8 cellular contexts compared by ENCODE assay signal in genomic region chr10:22002531-22003110, GRCh38. TPM values are rescaled to one million over a fixed set of nuclear protein-coding genes. Genes with fewer than 3 reads are reported as not detected.
A peak's percentile ranks its signal among the peaks of the same experiment; 100 is the strongest.
DNase-seq lines count a peak whose midpoint lies in the region; ATAC-seq, FAIRE-seq and TF ChIP-seq lines count a peak whose summit lies in the region.

No MANE protein-coding gene starts in this region.

- ATAC-seq in HCT116 (peak; percentile 9; the same call in 1 of the 2 replicates), K562 (peak; percentile 56)
- peak; percentile 27 for ATAC-seq in stimulated activated memory B cell treated with anti-CD40 and anti-IgM and Interleukin-4, amounts not matched to agents 10 μg/mL and 1 μg/mL and 100 μg/mL, for 72 hours

- H3K27me3 ChIP-seq in HCT116 (ENCODE audit: insufficient read depth, low read length) (no peaks in the 10 kb centered on the region), K562 (ENCODE audit: control insufficient read depth in 2 of 2, insufficient read depth in 2 of 2, low read length in 2 of 2) (no peaks in the 10 kb centered on the region), keratinocyte (ENCODE audit: control insufficient read depth, extremely low read depth, insufficient read depth, low read length) (no peaks in the 10 kb centered on the region)

- no peak for TF ChIP-seq EP300 in K562 (IDR thresholded peaks at IDR 0.05; ENCODE audit: low read length)

- FAIRE-seq in K562 (lab: Jason Lieb, UNC), result no peak
- FAIRE-seq in keratinocyte (lab: Jason Lieb, UNC), result no peak

- BruUV-seq in HCT116 (replicated peaks; lab: Mats Ljungman, UMichigan) (no TSS peak), K562 (replicated peaks; lab: Mats Ljungman, UMichigan) (no TSS peak)

- H3K9me1 ChIP-seq in K562 (ENCODE audit: control insufficient read depth, insufficient read depth, low read length) (no peaks in the 10 kb centered on the region), keratinocyte (ENCODE audit: control insufficient read depth, extremely low read depth, insufficient read depth, low read length) (no peaks in the 10 kb centered on the region)

- RAD21 ChIA-PET in HCT116 (lab: Charles Lee; ENCODE audit: low non-redundant PET in 1 of 2, low total read pairs in 2 of 2, uncharacterized antibody in 2 of 2, unreplicated experiment in 2 of 2), result no interaction called here

- H3K27ac Mint-ChIP-seq in stimulated activated memory B cell treated with anti-CD40 and anti-IgM and Interleukin-4, amounts not matched to agents 10 μg/mL and 1 μg/mL and 100 μg/mL, for 72 hours, result peak overlapping the region; percentile 69

- H2AFZ ChIP-seq in HCT116 (ENCODE audit: low read depth, low read length, poor library complexity, severe bottlenecking) (no peak overlapping the region), K562 (ENCODE audit: low read depth, low read length) (peak overlapping the region; percentile 68; the same call in 1 of the 2 replicates), keratinocyte (ENCODE audit: control insufficient read depth, low read length) (peak overlapping the region; percentile 75)

- H3K9ac ChIP-seq in HCT116 (ENCODE audit: low read length) (peak overlapping the region; percentile 74), K562 (ENCODE audit: insufficient read depth in 1 of 2, low read depth in 2 of 2, low read length in 2 of 2) (peak overlapping the region; percentile 86 to 98), keratinocyte (ENCODE audit: control insufficient read depth, extremely low read depth, insufficient read depth, low read length) (peak overlapping the region; percentile 79)

- H3K36me3 ChIP-seq in HCT116 (ENCODE audit: control insufficient read depth in 1 of 2, insufficient read depth in 2 of 2, low read length in 2 of 2) (no peaks in the 10 kb centered on the region), K562 (ENCODE audit: control insufficient read depth, insufficient read depth, low read length) (no peaks in the 10 kb centered on the region; the same call in 2 of the 3 replicates), keratinocyte (ENCODE audit: control insufficient read depth in 2 of 2, extremely low read depth in 1 of 2, insufficient read depth in 2 of 2, low read length in 2 of 2) (no peaks in the 10 kb centered on the region)

- peaks cover 8 to 15% of the 10 kb centered on the region in 2 experiments; a peak in 3 of 4 replicates for H3K4me1 ChIP-seq in HCT116 (ENCODE audit: control insufficient read depth in 1 of 2, insufficient read depth in 2 of 2, low read length in 2 of 2)
- H3K4me1 ChIP-seq in K562 (replicated peaks in 1 of 2; ENCODE audit: control insufficient read depth in 2 of 2, insufficient read depth in 2 of 2, low read length in 2 of 2), result peaks cover 8 to 21% of the 10 kb centered on the region in 2 experiments
- peaks cover 13% of the 10 kb centered on the region for H3K4me1 ChIP-seq in keratinocyte (ENCODE audit: control insufficient read depth, extremely low read depth, insufficient read depth, low read length)

- H3K4me1 Mint-ChIP-seq in stimulated activated memory B cell treated with anti-CD40 and anti-IgM and Interleukin-4, amounts not matched to agents 10 μg/mL and 1 μg/mL and 100 μg/mL, for 72 hours, result peaks cover 43% of the 10 kb centered on the region

- dilution Hi-C loops in keratinocyte (cut with MboI; ENCODE audit: extremely low pct_ligation_motif_present, low sequenced_read_pairs), result no loop called here

- CTCF ChIA-PET in HCT116 (lab: Charles Lee), result interaction anchor here (1.1 to 1.4 kb wide), 2 partner anchors 9 to 506 kb away, joined by 3 to 7 read pairs; no protein-coding TSS in a partner anchor
- CTCF ChIA-PET in K562 (lab: Yijun Ruan, JAX; ENCODE audit: low intra/inter-chr PET ratio), result no interaction called here

- H3K27me3 Mint-ChIP-seq in stimulated activated memory B cell treated with anti-CD40 and anti-IgM and Interleukin-4, amounts not matched to agents 10 μg/mL and 1 μg/mL and 100 μg/mL, for 72 hours, result peaks cover 9% of the 10 kb centered on the region

- intact Hi-C loops in HCT116 (cut with micrococcal nuclease), result loop anchor here (5.0 to 10.0 kb wide), 4 partner anchors 245 to 822 kb away; partner anchors contain the start of gene BMI1
- intact Hi-C loops in K562 (cut with micrococcal nuclease), result loop anchor here (5.0 kb wide), 1 partner anchor 130 kb away; no protein-coding TSS in a partner anchor

- 1% methylated on average over 14 of the region's 17 CpGs for WGBS in K562 (ENCODE audit: insufficient coverage, low coverage, missing lambda C conversion rate)

- no peak for TF ChIP-seq RAD21 in HCT116 (IDR thresholded peaks at IDR 0.05; ENCODE audit: low read depth)
- no peak for TF ChIP-seq RAD21 in K562 (CRISPR knock-in tag; conservative IDR thresholded peaks at IDR 0.05 in 1 of 2, IDR thresholded peaks at IDR 0.05 in 1 of 2)

- POLR2A ChIA-PET in HCT116 (lab: Charles Lee) (no interaction called here), K562 (lab: Yijun Ruan, JAX) (interaction anchor here (0.6 to 3.4 kb wide), 13 partner anchors 9 to 568 kb away, joined by 3 to 15 read pairs (median 3); no protein-coding TSS in a partner anchor)

- DNase-seq in activated T-cell treated with anti-CD3 and anti-CD28 coated beads for 24 hours (ENCODE audit: low read depth) (peak; percentile 15), HCT116 (ENCODE audit: low read depth, low spot score) (no peak), NAMALWA (ENCODE audit: low spot score) (peak; percentile 64), K562 (ENCODE audit: extremely low read depth in 1 of 4, low spot score in 3 of 4) (peak in 1 of 4 experiments; percentile 56), keratinocyte (ENCODE audit: low read depth, low spot score) (no peak), NCI-H524 treated with DMSO at 0.1 percent for 48 hours (lab: John Stamatoyannopoulos, UW) (no peak)
- DNase-seq in activated T-cell treated with anti-CD3 and anti-CD28 coated beads, Interleukin-2, amount 50 U/mL, for 1 hour, result no peak

- in situ Hi-C loops in K562 (cut with MboI), result loop anchor here (10.0 kb wide), 1 partner anchor 1062 kb away; no protein-coding TSS in a partner anchor

- H3K79me2 ChIP-seq in HCT116 (ENCODE audit: insufficient read depth, low read length) (peaks cover 48% of the 10 kb centered on the region), K562 (ENCODE audit: control insufficient read depth, insufficient read depth, low read length) (peaks cover 53% of the 10 kb centered on the region), keratinocyte (ENCODE audit: control insufficient read depth, insufficient read depth, low read length) (peaks cover 27% of the 10 kb centered on the region)

- no peaks in the 10 kb centered on the region for H4K20me1 ChIP-seq in HCT116 (ENCODE audit: insufficient read depth)
- H4K20me1 ChIP-seq in K562 (replicated peaks; ENCODE audit: control insufficient read depth, insufficient read depth, low read length), result no peaks in the 10 kb centered on the region
- H4K20me1 ChIP-seq in keratinocyte (ENCODE audit: control insufficient read depth, extremely low read depth, insufficient read depth, low read length), result no peaks in the 10 kb centered on the region

- H3K9me2 ChIP-seq in HCT116 (ENCODE audit: insufficient read depth), result no peaks in the 10 kb centered on the region

- TF ChIP-seq POLR2A in HCT116 (IDR thresholded peaks at IDR 0.05; ENCODE audit: borderline replicate concordance, extremely low read depth, insufficient read depth, insufficient read length) (no peak), K562 (conservative IDR thresholded peaks at IDR 0.05) (no peak)

- TF ChIP-seq CTCF in HCT116 (IDR thresholded peaks at IDR 0.05 in 2 of 3, conservative IDR thresholded peaks at IDR 0.05 in 1 of 3; ENCODE audit: borderline replicate concordance in 1 of 3, insufficient read depth in 1 of 3, low read depth in 2 of 3, low read length in 2 of 3) (no peak), K562 (IDR thresholded peaks at IDR 0.05 in 2 of 3, conservative IDR thresholded peaks at IDR 0.05 in 1 of 3; ENCODE audit: insufficient read depth in 2 of 3, low read depth in 1 of 3, low read length in 3 of 3) (no peak), keratinocyte (optimal IDR thresholded peaks at IDR 0.05 in 1 of 3, IDR thresholded peaks at IDR 0.05 in 1 of 3, conservative IDR thresholded peaks at IDR 0.05 in 1 of 3; ENCODE audit: extremely low read depth in 1 of 3, insufficient read depth in 2 of 3, low read length in 3 of 3) (no peak)

- peak overlapping the region; percentile 79 to 82 for H3K4me3 ChIP-seq in HCT116 (replicated peaks in 1 of 2; ENCODE audit: low read depth in 1 of 2, low read length in 2 of 2)
- H3K4me3 ChIP-seq in K562, result peak overlapping the region; percentile 85
- peak overlapping the region; percentile 81 to 92 (median 91) for H3K4me3 ChIP-seq in keratinocyte (ENCODE audit: control insufficient read depth in 2 of 3, extremely low read depth in 1 of 3, insufficient read depth in 2 of 3, low read depth in 1 of 3, low read length in 3 of 3)

- H3K4me2 ChIP-seq in HCT116 (ENCODE audit: low read length), result peak overlapping the region; percentile 88
- H3K4me2 ChIP-seq in K562 (ENCODE audit: insufficient read depth, low read length), result peak overlapping the region; percentile 92
- peak overlapping the region; percentile 96 for H3K4me2 ChIP-seq in keratinocyte (ENCODE audit: control insufficient read depth, extremely low read depth, insufficient read depth, low read depth, low read length)

- H3K9me3 ChIP-seq in HCT116 (ENCODE audit: control insufficient read depth in 1 of 2, insufficient read depth in 1 of 2, low read depth in 1 of 2, low read length in 2 of 2) (no peaks in the 10 kb centered on the region; a peak in 1 of 4 replicates), K562 (replicated peaks; ENCODE audit: control insufficient read depth, insufficient read depth, low read depth, low read length) (no peaks in the 10 kb centered on the region), keratinocyte (ENCODE audit: control insufficient read depth, low read depth, low read length) (no peaks in the 10 kb centered on the region)

- H3K36me3 Mint-ChIP-seq in stimulated activated memory B cell treated with anti-CD40 and anti-IgM and Interleukin-4, amounts not matched to agents 10 μg/mL and 1 μg/mL and 100 μg/mL, for 72 hours, result peaks cover 8% of the 10 kb centered on the region

- no peaks in the 10 kb centered on the region for H3K9me3 Mint-ChIP-seq in stimulated activated memory B cell treated with anti-CD40 and anti-IgM and Interleukin-4, amounts not matched to agents 10 μg/mL and 1 μg/mL and 100 μg/mL, for 72 hours

- H3K27ac ChIP-seq in HCT116 (ENCODE audit: low read depth, low read length) (peak overlapping the region; percentile 73), K562 (ENCODE audit: extremely low read depth, low read depth, low read length) (peak overlapping the region; percentile 87), keratinocyte (ENCODE audit: control insufficient read depth, insufficient read depth, low read length) (peak overlapping the region; percentile 67)

- H3K4me3 Mint-ChIP-seq in stimulated activated memory B cell treated with anti-CD40 and anti-IgM and Interleukin-4, amounts not matched to agents 10 μg/mL and 1 μg/mL and 100 μg/mL, for 72 hours, result peak overlapping the region; percentile 82

RNA-seq across cellular contexts. Expression of gene DNAJC1, which starts 0.9 kb away (rescaled TPM):
- total RNA-seq in HCT116 (2021; ENCODE audit: unreplicated experiment) (17.9 TPM), K562 (2014; rRNA removed) (57.7 and 77.6 TPM in 2 replicates), K562 (2014; rRNA removed; fragmentation: Illumina TruSeq; extraction: Trizol) (40.3 and 46.3 TPM in 2 replicates), K562 (2015; rRNA removed; fragmentation: Illumina TruSeq; extraction: Trizol) (43.7 and 47.5 TPM in 2 replicates), K562 (2021) (36.4 and 39.6 TPM in 2 replicates)
- 14.4 and 18.2 TPM in 2 replicates for polyA plus RNA-seq in HCT116 (2012)
- 29.4 and 61.1 TPM in 2 replicates for total RNA-seq in K562 (2011; cell fraction: chromatin; rRNA removed; ENCODE audit: low replicate concordance)
- total RNA-seq in K562 (2011; cell fraction: nucleolus; rRNA removed), result 34.9 and 39.7 TPM in 2 replicates
- 35.4 and 45.9 TPM in 2 replicates for total RNA-seq in K562 (2011; cell fraction: nucleoplasm; rRNA removed)
- polyA plus RNA-seq in K562 (2011; rRNA removed) (57.6 and 63.4 TPM in 2 replicates), K562 (2014; fragmentation: Illumina TruSeq; extraction: Trizol) (39.7 and 52.9 TPM in 2 replicates), K562 (2014; fragmentation: Nextera tagmentation; extraction: Ambion mirVana) (1 to 10 TPM; 5.4 to 6.5 TPM), K562 (2014; rRNA removed) (45.4 and 60.6 TPM in 2 replicates), keratinocyte (16.0 to 35.7 TPM (median 24.8 TPM) in 3 replicates)
- 21.2 and 30.8 TPM in 2 replicates for polyA plus RNA-seq in K562 (2011; cell fraction: cytosol; rRNA removed)
- polyA plus RNA-seq in K562 (2011; cell fraction: nucleus; rRNA removed), result 23.2 and 30.1 TPM in 2 replicates
- polyA plus RNA-seq in K562 (2012), result 30.9 and 42.9 TPM in 2 replicates
- 44.3 and 45.7 TPM in 2 replicates for polyA minus RNA-seq in K562 (2011; rRNA and poly(A)+ RNA removed)
- 18.0 and 26.0 TPM in 2 replicates for polyA minus RNA-seq in K562 (2011; cell fraction: cytosol; rRNA and poly(A)+ RNA removed)
- 39.7 and 46.4 TPM in 2 replicates for polyA minus RNA-seq in K562 (2011; cell fraction: nucleus; rRNA and poly(A)+ RNA removed)
- polyA plus RNA-seq in keratinocyte (2011; ENCODE audit: low read depth), result 83.3 TPM
- polyA plus RNA-seq in keratinocyte (2011; cell fraction: cytosol; rRNA removed), result 15.4 and 15.5 TPM in 2 replicates
- 12.1 and 17.3 TPM in 2 replicates for polyA plus RNA-seq in keratinocyte (2011; cell fraction: nucleus; rRNA removed)
- polyA plus RNA-seq in keratinocyte (2012; ENCODE audit: low replicate concordance), result 16.1 and 17.4 TPM in 2 replicates
- polyA minus RNA-seq in keratinocyte, result 6.6 to 11.2 TPM (median 8.6 TPM) in 3 replicates
- polyA minus RNA-seq in keratinocyte (2011; cell fraction: cytosol; rRNA and poly(A)+ RNA removed), result 7.9 TPM
- polyA minus RNA-seq in keratinocyte (2011; cell fraction: nucleus; rRNA and poly(A)+ RNA removed), result 8.3 and 14.0 TPM in 2 replicates

Comparison
In these comparisons a context has a peak if more than half of its experiments do, and no peak if none do; other contexts are left out.
1. DNase-seq: peak in activated T-cell treated with anti-CD3 and anti-CD28 coated beads for 24 hours (single experiment) and NAMALWA (single experiment); none in activated T-cell treated with anti-CD3 and anti-CD28 coated beads, Interleukin-2, amount 50 U/mL, for 1 hour (single experiment), HCT116 (single experiment), keratinocyte (single experiment) and NCI-H524 treated with DMSO at 0.1 percent for 48 hours (single experiment).
2. Peak in every context shown above with its lines, with median percentiles within 50 percentile points of each other: ATAC-seq, H3K27ac ChIP-seq, H3K4me2 ChIP-seq, H3K4me3 ChIP-seq and H3K9ac ChIP-seq.